In genomic region chr16:89363621-89364393, GRCh38 we compare ENCODE assay signal across 8 cellular contexts.
A peak's percentile ranks its signal among the peaks of the same experiment; 100 is the strongest.
DNase-seq lines count a peak whose midpoint lies in the region; ATAC-seq, FAIRE-seq and TF ChIP-seq lines count a peak whose summit lies in the region.

No MANE protein-coding gene starts in this region.

- H3K36me3 ChIP-seq in RWPE2 (ENCODE audit: low read depth) (peaks cover 25% of the 10 kb centered on the region), HepG2 (replicated peaks in 1 of 2; ENCODE audit: control insufficient read depth in 1 of 2, insufficient read depth in 2 of 2, low read length in 2 of 2) (peaks cover 19 to 36% of the 10 kb centered on the region in 2 experiments; a peak in 4 of 5 replicates)

- H3K4me3 ChIP-seq in RWPE2 (ENCODE audit: severe bottlenecking) (peak overlapping the region; percentile 28), astrocyte of the spinal cord (ENCODE audit: low read depth, low read length) (no peak overlapping the region), HepG2 (replicated peaks in 1 of 3; ENCODE audit: insufficient read depth in 1 of 3, low read depth in 2 of 3, low read length in 3 of 3) (no peak overlapping the region)

- no TSS peak for BruUV-seq in HepG2 (replicated peaks; lab: Mats Ljungman, UMichigan)

- TF ChIP-seq CTCF in RWPE2 (IDR thresholded peaks at IDR 0.05; ENCODE audit: poor library complexity, severe bottlenecking) (no peak), astrocyte of the spinal cord (IDR thresholded peaks at IDR 0.05; ENCODE audit: low read depth, low read length) (no peak), HepG2 (CRISPR knock-in tag; IDR thresholded peaks at IDR 0.05) (no peak)

- H3K9me3 ChIP-seq in RWPE2 (ENCODE audit: severe bottlenecking) (no peaks in the 10 kb centered on the region), HepG2 (ENCODE audit: low read length) (no peaks in the 10 kb centered on the region)

- intact Hi-C loops in HepG2 (cut with micrococcal nuclease; ENCODE audit: unreplicated experiment), result no loop called here

- WGBS in HepG2 (ENCODE audit: low lambda C conversion rate), result 74% methylated on average over 12 of the region's 12 CpGs

- POLR2A ChIA-PET in HepG2 (lab: Yijun Ruan, JAX), result interaction anchor here (1.4 kb wide), 1 partner anchor 86 kb away, joined by 3 read pairs; no protein-coding TSS in a partner anchor

- H3K27ac ChIP-seq in RWPE2 (ENCODE audit: poor library complexity, severe bottlenecking) (peak overlapping the region; percentile 94), HepG2 (ENCODE audit: extremely low read length, insufficient read depth, low read length) (peak overlapping the region; percentile 3)

- DNase-seq in GM12891 (ENCODE audit: insufficient read length, low spot score) (no peak), RWPE2 (ENCODE audit: low spot score) (peak; percentile 89), astrocyte of the spinal cord (ENCODE audit: low read depth, low spot score) (peak; percentile 86), HepG2 (ENCODE audit: low spot score) (peak; percentile 51), RPMI8226 (no peak)

- TF ChIP-seq POLR2A in GM12891 (IDR thresholded peaks at IDR 0.05; ENCODE audit: low read depth, low read length) (no peak), HepG2 (IDR thresholded peaks at IDR 0.05; ENCODE audit: insufficient read depth in 1 of 2, low read depth in 2 of 2, low read length in 2 of 2) (no peak)

- peaks cover 98% of the 10 kb centered on the region for H4K20me1 ChIP-seq in HepG2 (ENCODE audit: insufficient read depth, low read length)

- H3K27me3 ChIP-seq in RWPE2 (ENCODE audit: insufficient read depth, poor library complexity, severe bottlenecking) (no peaks in the 10 kb centered on the region), HepG2 (ENCODE audit: control insufficient read depth in 1 of 2, insufficient read depth in 2 of 2, low read length in 2 of 2) (no peaks in the 10 kb centered on the region)

- no peak overlapping the region for H3K4me2 ChIP-seq in HepG2 (ENCODE audit: low read depth, low read length)

- H3K4me1 ChIP-seq in RWPE2 (ENCODE audit: insufficient read depth, poor library complexity, severe bottlenecking) (peaks cover 63% of the 10 kb centered on the region), HepG2 (ENCODE audit: insufficient read depth, low read length) (peaks cover 38% of the 10 kb centered on the region)

- peaks cover 97% of the 10 kb centered on the region for H3K79me2 ChIP-seq in HepG2 (ENCODE audit: insufficient read depth, low read length)

- in situ Hi-C loops in astrocyte of the spinal cord (cut with HindIII; ENCODE audit: low sequenced_read_pairs), result no loop called here
- in situ Hi-C loops in HepG2 (cut with HindIII; ENCODE audit: extremely low pct_ligation_motif_present, low pct_unique_long_range_greater_than_20kb), result no loop called here

- no peak for TF ChIP-seq EP300 in HepG2 (IDR thresholded peaks at IDR 0.05; ENCODE audit: low read depth in 2 of 2, low read length in 2 of 2)
- TF ChIP-seq EP300 in HepG2 (CRISPR knock-in tag; IDR thresholded peaks at IDR 0.05; ENCODE audit: borderline replicate concordance), result no peak

- CTCF ChIA-PET in HepG2 (lab: Yijun Ruan, JAX; ENCODE audit: low intra/inter-chr PET ratio, low total read pairs), result no interaction called here

- H3K9ac ChIP-seq in HepG2 (ENCODE audit: insufficient read depth, low read depth, low read length), result no peak overlapping the region

- no peak for TF ChIP-seq RAD21 in HepG2 (CRISPR knock-in tag; IDR thresholded peaks at IDR 0.05)

- peak; percentile 61 for FAIRE-seq in GM12891 (lab: Jason Lieb, UNC)
- FAIRE-seq in HepG2 (lab: Jason Lieb, UNC), result peak; percentile 40

- ATAC-seq in RWPE2 (ENCODE audit: low read depth) (peak; percentile 61), HepG2 (peak; percentile 61), GM19035 (IDR thresholded peaks at IDR 0.05; ENCODE audit: unreplicated experiment) (no peak), GM21786 (IDR thresholded peaks at IDR 0.05; ENCODE audit: unreplicated experiment) (no peak), GM19463 (IDR thresholded peaks at IDR 0.05; ENCODE audit: unreplicated experiment) (no peak)

- H2AFZ ChIP-seq in HepG2 (ENCODE audit: low read length), result no peak overlapping the region

TF ChIP-seq in GM12891, 5 proteins besides CTCF, POLR2A, EP300 and RAD21:
- TF ChIP-seq TAF1 (IDR thresholded peaks at IDR 0.05; ENCODE audit: low read depth, low read length) (no peak), POU2F2 (IDR thresholded peaks at IDR 0.05; ENCODE audit: low read depth, low read length) (no peak), SPI1 (IDR thresholded peaks at IDR 0.05; ENCODE audit: low read depth, low read length) (no peak), PAX5 (IDR thresholded peaks at IDR 0.05; ENCODE audit: insufficient read depth, low read length, severe bottlenecking) (no peak), POLR2AphosphoS5 (IDR thresholded peaks at IDR 0.05; ENCODE audit: low read depth, low read length) (no peak)

TF ChIP-seq in HepG2, 621 proteins besides CTCF, POLR2A, EP300 and RAD21 (continues in another document):
- TF ChIP-seq GABPB1 (CRISPR knock-in tag; IDR thresholded peaks at IDR 0.05) (0 out of 2 replicates have a peak, but pooled peaks have one; percentile 30), JUND (CRISPR knock-in tag; IDR thresholded peaks at IDR 0.05) (peak; percentile 48; the same call in 1 of the 2 replicates), DNMT1 (CRISPR knock-in tag; IDR thresholded peaks at IDR 0.05) (no peak), ARNTL (CRISPR knock-in tag; IDR thresholded peaks at IDR 0.05) (no peak), ZBTB33 (CRISPR knock-in tag; IDR thresholded peaks at IDR 0.05) (peak; percentile 44), ZKSCAN8 (CRISPR knock-in tag; IDR thresholded peaks at IDR 0.05; ENCODE audit: borderline replicate concordance) (no peak), ERF (CRISPR knock-in tag; IDR thresholded peaks at IDR 0.05) (no peak), ZNF337 (CRISPR knock-in tag; IDR thresholded peaks at IDR 0.05; ENCODE audit: borderline replicate concordance, low read depth) (no peak), ZNF788 (CRISPR knock-in tag; IDR thresholded peaks at IDR 0.05; ENCODE audit: borderline replicate concordance) (0 out of 2 replicates have a peak, but pooled peaks have one; percentile 33), ZNF33B (CRISPR knock-in tag; IDR thresholded peaks at IDR 0.05) (no peak), TCF12 (IDR thresholded peaks at IDR 0.05) (no peak), TCF12 (CRISPR knock-in tag; IDR thresholded peaks at IDR 0.05) (no peak), SALL1 (CRISPR knock-in tag; IDR thresholded peaks at IDR 0.05) (peak; percentile 24; the same call in 1 of the 2 replicates), ZFX (CRISPR knock-in tag; IDR thresholded peaks at IDR 0.05; ENCODE audit: low read depth) (0 out of 2 replicates have a peak, but pooled peaks have one; percentile 17), ZFP82 (CRISPR knock-in tag; IDR thresholded peaks at IDR 0.05; ENCODE audit: borderline replicate concordance) (no peak)
- TF ChIP-seq, protein P1, sequence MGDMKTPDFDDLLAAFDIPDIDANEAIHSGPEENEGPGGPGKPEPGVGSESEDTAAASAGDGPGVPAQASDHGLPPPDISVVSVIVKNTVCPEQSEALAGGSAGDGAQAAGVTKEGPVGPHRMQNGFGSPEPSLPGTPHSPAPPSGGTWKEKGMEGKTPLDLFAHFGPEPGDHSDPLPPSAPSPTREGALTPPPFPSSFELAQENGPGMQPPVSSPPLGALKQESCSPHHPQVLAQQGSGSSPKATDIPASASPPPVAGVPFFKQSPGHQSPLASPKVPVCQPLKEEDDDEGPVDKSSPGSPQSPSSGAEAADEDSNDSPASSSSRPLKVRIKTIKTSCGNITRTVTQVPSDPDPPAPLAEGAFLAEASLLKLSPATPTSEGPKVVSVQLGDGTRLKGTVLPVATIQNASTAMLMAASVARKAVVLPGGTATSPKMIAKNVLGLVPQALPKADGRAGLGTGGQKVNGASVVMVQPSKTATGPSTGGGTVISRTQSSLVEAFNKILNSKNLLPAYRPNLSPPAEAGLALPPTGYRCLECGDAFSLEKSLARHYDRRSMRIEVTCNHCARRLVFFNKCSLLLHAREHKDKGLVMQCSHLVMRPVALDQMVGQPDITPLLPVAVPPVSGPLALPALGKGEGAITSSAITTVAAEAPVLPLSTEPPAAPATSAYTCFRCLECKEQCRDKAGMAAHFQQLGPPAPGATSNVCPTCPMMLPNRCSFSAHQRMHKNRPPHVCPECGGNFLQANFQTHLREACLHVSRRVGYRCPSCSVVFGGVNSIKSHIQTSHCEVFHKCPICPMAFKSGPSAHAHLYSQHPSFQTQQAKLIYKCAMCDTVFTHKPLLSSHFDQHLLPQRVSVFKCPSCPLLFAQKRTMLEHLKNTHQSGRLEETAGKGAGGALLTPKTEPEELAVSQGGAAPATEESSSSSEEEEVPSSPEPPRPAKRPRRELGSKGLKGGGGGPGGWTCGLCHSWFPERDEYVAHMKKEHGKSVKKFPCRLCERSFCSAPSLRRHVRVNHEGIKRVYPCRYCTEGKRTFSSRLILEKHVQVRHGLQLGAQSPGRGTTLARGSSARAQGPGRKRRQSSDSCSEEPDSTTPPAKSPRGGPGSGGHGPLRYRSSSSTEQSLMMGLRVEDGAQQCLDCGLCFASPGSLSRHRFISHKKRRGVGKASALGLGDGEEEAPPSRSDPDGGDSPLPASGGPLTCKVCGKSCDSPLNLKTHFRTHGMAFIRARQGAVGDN (CRISPR knock-in tag; IDR thresholded peaks at IDR 0.05), result peak; percentile 42; the same call in 1 of the 2 replicates
- TF ChIP-seq, protein P2, sequence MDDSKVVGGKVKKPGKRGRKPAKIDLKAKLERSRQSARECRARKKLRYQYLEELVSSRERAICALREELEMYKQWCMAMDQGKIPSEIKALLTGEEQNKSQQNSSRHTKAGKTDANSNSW (CRISPR knock-in tag; IDR thresholded peaks at IDR 0.05; ENCODE audit: borderline replicate concordance), result no peak

Comparison
In these comparisons a context has a peak if more than half of its experiments do, and no peak if none do; other contexts are left out.
1. DNase-seq: peak in RWPE2 (single experiment), astrocyte of the spinal cord (single experiment) and HepG2 (single experiment); none in GM12891 (single experiment) and RPMI8226 (single experiment).
2. ATAC-seq: peak in RWPE2 (single experiment) and HepG2 (single experiment); none in GM19035 (single experiment), GM21786 (single experiment) and GM19463 (single experiment).